In genomic region chr20:44392776-44393607, GRCh38 we compare ENCODE assay signal across 1 cellular context.
A peak's percentile ranks its signal among the peaks of the same experiment; 100 is the strongest.
TF ChIP-seq lines count a peak whose summit lies in the region.

No MANE protein-coding gene starts in this region.

TF ChIP-seq in HepG2, 621 proteins besides CTCF, POLR2A, EP300 and RAD21 (continued from another document):
- TF ChIP-seq, protein P1, sequence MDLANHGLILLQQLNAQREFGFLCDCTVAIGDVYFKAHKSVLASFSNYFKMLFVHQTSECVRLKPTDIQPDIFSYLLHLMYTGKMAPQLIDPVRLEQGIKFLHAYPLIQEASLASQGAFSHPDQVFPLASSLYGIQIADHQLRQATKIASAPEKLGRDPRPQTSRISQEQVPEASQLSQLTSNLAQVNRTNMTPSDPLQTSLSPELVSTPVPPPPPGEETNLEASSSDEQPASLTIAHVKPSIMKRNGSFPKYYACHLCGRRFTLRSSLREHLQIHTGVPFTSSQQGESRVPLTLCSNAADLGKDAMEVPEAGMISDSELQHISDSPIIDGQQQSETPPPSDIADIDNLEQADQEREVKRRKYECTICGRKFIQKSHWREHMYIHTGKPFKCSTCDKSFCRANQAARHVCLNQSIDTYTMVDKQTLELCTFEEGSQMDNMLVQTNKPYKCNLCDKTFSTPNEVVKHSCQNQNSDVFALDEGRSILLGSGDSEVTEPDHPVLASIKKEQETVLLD (CRISPR knock-in tag; IDR thresholded peaks at IDR 0.05; ENCODE audit: low read depth): no peak
- TF ChIP-seq ZNF232 (CRISPR knock-in tag; IDR thresholded peaks at IDR 0.05; ENCODE audit: borderline replicate concordance): peak; percentile 89; the same call in 1 of the 2 replicates
- peak; percentile 65; the same call in 1 of the 2 replicates for TF ChIP-seq SMAD1 (CRISPR knock-in tag; IDR thresholded peaks at IDR 0.05; ENCODE audit: borderline replicate concordance, low read depth)
- TF ChIP-seq SIX4 (CRISPR knock-in tag; IDR thresholded peaks at IDR 0.05): no peak
- TF ChIP-seq ZNF10 (CRISPR knock-in tag; IDR thresholded peaks at IDR 0.05; ENCODE audit: borderline replicate concordance, low read depth): no peak
- TF ChIP-seq NBN (conservative IDR thresholded peaks at IDR 0.05): no peak
- TF ChIP-seq, protein P2, sequence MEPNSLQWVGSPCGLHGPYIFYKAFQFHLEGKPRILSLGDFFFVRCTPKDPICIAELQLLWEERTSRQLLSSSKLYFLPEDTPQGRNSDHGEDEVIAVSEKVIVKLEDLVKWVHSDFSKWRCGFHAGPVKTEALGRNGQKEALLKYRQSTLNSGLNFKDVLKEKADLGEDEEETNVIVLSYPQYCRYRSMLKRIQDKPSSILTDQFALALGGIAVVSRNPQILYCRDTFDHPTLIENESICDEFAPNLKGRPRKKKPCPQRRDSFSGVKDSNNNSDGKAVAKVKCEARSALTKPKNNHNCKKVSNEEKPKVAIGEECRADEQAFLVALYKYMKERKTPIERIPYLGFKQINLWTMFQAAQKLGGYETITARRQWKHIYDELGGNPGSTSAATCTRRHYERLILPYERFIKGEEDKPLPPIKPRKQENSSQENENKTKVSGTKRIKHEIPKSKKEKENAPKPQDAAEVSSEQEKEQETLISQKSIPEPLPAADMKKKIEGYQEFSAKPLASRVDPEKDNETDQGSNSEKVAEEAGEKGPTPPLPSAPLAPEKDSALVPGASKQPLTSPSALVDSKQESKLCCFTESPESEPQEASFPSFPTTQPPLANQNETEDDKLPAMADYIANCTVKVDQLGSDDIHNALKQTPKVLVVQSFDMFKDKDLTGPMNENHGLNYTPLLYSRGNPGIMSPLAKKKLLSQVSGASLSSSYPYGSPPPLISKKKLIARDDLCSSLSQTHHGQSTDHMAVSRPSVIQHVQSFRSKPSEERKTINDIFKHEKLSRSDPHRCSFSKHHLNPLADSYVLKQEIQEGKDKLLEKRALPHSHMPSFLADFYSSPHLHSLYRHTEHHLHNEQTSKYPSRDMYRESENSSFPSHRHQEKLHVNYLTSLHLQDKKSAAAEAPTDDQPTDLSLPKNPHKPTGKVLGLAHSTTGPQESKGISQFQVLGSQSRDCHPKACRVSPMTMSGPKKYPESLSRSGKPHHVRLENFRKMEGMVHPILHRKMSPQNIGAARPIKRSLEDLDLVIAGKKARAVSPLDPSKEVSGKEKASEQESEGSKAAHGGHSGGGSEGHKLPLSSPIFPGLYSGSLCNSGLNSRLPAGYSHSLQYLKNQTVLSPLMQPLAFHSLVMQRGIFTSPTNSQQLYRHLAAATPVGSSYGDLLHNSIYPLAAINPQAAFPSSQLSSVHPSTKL (CRISPR knock-in tag; IDR thresholded peaks at IDR 0.05): peak; percentile 71
- no peak for TF ChIP-seq FLYWCH1 (CRISPR knock-in tag; IDR thresholded peaks at IDR 0.05)
- no peak for TF ChIP-seq ZNF337 (CRISPR knock-in tag; IDR thresholded peaks at IDR 0.05; ENCODE audit: borderline replicate concordance, low read depth)
- peak; percentile 55; the same call in 1 of the 2 replicates for TF ChIP-seq ELF1 (CRISPR knock-in tag; IDR thresholded peaks at IDR 0.05)
- TF ChIP-seq GZF1 (CRISPR knock-in tag; IDR thresholded peaks at IDR 0.05): no peak
- TF ChIP-seq, protein P3, sequence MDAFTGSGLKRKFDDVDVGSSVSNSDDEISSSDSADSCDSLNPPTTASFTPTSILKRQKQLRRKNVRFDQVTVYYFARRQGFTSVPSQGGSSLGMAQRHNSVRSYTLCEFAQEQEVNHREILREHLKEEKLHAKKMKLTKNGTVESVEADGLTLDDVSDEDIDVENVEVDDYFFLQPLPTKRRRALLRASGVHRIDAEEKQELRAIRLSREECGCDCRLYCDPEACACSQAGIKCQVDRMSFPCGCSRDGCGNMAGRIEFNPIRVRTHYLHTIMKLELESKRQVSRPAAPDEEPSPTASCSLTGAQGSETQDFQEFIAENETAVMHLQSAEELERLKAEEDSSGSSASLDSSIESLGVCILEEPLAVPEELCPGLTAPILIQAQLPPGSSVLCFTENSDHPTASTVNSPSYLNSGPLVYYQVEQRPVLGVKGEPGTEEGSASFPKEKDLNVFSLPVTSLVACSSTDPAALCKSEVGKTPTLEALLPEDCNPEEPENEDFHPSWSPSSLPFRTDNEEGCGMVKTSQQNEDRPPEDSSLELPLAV (CRISPR knock-in tag; conservative IDR thresholded peaks at IDR 0.05; ENCODE audit: low read depth): no peak
- no peak for TF ChIP-seq NFIB (CRISPR knock-in tag; IDR thresholded peaks at IDR 0.05; ENCODE audit: borderline replicate concordance)
- TF ChIP-seq, protein P4, sequence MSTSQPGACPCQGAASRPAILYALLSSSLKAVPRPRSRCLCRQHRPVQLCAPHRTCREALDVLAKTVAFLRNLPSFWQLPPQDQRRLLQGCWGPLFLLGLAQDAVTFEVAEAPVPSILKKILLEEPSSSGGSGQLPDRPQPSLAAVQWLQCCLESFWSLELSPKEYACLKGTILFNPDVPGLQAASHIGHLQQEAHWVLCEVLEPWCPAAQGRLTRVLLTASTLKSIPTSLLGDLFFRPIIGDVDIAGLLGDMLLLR (CRISPR knock-in tag; IDR thresholded peaks at IDR 0.05): peak; percentile 78; the same call in 1 of the 2 replicates
- TF ChIP-seq ZNF263 (CRISPR knock-in tag; IDR thresholded peaks at IDR 0.05): peak; percentile 89
- 0 out of 2 replicates have a peak, but pooled peaks have one; percentile 69 for TF ChIP-seq MEIS1 (CRISPR knock-in tag; IDR thresholded peaks at IDR 0.05; ENCODE audit: borderline replicate concordance)
- no peak for TF ChIP-seq ARNT (IDR thresholded peaks at IDR 0.05)
- TF ChIP-seq, protein P5, sequence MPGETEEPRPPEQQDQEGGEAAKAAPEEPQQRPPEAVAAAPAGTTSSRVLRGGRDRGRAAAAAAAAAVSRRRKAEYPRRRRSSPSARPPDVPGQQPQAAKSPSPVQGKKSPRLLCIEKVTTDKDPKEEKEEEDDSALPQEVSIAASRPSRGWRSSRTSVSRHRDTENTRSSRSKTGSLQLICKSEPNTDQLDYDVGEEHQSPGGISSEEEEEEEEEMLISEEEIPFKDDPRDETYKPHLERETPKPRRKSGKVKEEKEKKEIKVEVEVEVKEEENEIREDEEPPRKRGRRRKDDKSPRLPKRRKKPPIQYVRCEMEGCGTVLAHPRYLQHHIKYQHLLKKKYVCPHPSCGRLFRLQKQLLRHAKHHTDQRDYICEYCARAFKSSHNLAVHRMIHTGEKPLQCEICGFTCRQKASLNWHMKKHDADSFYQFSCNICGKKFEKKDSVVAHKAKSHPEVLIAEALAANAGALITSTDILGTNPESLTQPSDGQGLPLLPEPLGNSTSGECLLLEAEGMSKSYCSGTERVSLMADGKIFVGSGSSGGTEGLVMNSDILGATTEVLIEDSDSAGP (CRISPR knock-in tag; IDR thresholded peaks at IDR 0.05; ENCODE audit: borderline replicate concordance): peak; percentile 53; the same call in 1 of the 2 replicates
- no peak for TF ChIP-seq MATR3 (CRISPR knock-in tag; IDR thresholded peaks at IDR 0.05)
- no peak for TF ChIP-seq MAF1 (CRISPR knock-in tag; IDR thresholded peaks at IDR 0.05; ENCODE audit: borderline replicate concordance)
- TF ChIP-seq ZNF343 (CRISPR knock-in tag; IDR thresholded peaks at IDR 0.05): no peak
- no peak for TF ChIP-seq HNRNPH1 (optimal IDR thresholded peaks at IDR 0.05; ENCODE audit: low read depth, low read length)
- no peak for TF ChIP-seq KMT2B (CRISPR knock-in tag; IDR thresholded peaks at IDR 0.05)
- TF ChIP-seq KAT8 (CRISPR knock-in tag; IDR thresholded peaks at IDR 0.05): peak; percentile 60; the same call in 1 of the 2 replicates
- no peak for TF ChIP-seq CEBPB (IDR thresholded peaks at IDR 0.05; ENCODE audit: borderline replicate concordance, low read depth, low read length)
- TF ChIP-seq CREBL2 (CRISPR knock-in tag; IDR thresholded peaks at IDR 0.05; ENCODE audit: borderline replicate concordance): 0 out of 2 replicates have a peak, but pooled peaks have one; percentile 27
- TF ChIP-seq ZNF576 (CRISPR knock-in tag; IDR thresholded peaks at IDR 0.05): 0 out of 2 replicates have a peak, but pooled peaks have one; percentile 36
- TF ChIP-seq ZNF225 (CRISPR knock-in tag; IDR thresholded peaks at IDR 0.05): peak; percentile 54; the same call in 1 of the 2 replicates
- TF ChIP-seq CBFB (CRISPR knock-in tag; IDR thresholded peaks at IDR 0.05): no peak; the same call in 1 of the 2 replicates
- peak; percentile 94 for TF ChIP-seq SP5 (CRISPR knock-in tag; IDR thresholded peaks at IDR 0.05; ENCODE audit: borderline replicate concordance, low read depth)
- TF ChIP-seq, protein P6, sequence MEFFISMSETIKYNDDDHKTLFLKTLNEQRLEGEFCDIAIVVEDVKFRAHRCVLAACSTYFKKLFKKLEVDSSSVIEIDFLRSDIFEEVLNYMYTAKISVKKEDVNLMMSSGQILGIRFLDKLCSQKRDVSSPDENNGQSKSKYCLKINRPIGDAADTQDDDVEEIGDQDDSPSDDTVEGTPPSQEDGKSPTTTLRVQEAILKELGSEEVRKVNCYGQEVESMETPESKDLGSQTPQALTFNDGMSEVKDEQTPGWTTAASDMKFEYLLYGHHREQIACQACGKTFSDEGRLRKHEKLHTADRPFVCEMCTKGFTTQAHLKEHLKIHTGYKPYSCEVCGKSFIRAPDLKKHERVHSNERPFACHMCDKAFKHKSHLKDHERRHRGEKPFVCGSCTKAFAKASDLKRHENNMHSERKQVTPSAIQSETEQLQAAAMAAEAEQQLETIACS (CRISPR knock-in tag; IDR thresholded peaks at IDR 0.05): no peak; the same call in 1 of the 2 replicates
- TF ChIP-seq, protein P7, sequence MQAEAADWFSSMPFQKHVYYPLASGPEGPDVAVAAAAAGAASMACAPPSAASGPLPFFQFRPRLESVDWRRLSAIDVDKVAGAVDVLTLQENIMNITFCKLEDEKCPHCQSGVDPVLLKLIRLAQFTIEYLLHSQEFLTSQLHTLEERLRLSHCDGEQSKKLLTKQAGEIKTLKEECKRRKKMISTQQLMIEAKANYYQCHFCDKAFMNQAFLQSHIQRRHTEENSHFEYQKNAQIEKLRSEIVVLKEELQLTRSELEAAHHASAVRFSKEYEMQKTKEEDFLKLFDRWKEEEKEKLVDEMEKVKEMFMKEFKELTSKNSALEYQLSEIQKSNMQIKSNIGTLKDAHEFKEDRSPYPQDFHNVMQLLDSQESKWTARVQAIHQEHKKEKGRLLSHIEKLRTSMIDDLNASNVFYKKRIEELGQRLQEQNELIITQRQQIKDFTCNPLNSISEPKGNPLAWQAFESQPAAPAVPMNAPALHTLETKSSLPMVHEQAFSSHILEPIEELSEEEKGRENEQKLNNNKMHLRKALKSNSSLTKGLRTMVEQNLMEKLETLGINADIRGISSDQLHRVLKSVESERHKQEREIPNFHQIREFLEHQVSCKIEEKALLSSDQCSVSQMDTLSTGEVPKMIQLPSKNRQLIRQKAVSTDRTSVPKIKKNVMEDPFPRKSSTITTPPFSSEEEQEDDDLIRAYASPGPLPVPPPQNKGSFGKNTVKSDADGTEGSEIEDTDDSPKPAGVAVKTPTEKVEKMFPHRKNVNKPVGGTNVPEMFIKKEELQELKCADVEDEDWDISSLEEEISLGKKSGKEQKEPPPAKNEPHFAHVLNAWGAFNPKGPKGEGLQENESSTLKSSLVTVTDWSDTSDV (CRISPR knock-in tag; IDR thresholded peaks at IDR 0.05): peak; percentile 80; the same call in 1 of the 2 replicates
- TF ChIP-seq ZNF362 (CRISPR knock-in tag; IDR thresholded peaks at IDR 0.05; ENCODE audit: borderline replicate concordance): no peak
- no peak for TF ChIP-seq RORA (CRISPR knock-in tag; IDR thresholded peaks at IDR 0.05)
